ENCODE assay signal across 8 cellular contexts in the genomic region with DNA sequence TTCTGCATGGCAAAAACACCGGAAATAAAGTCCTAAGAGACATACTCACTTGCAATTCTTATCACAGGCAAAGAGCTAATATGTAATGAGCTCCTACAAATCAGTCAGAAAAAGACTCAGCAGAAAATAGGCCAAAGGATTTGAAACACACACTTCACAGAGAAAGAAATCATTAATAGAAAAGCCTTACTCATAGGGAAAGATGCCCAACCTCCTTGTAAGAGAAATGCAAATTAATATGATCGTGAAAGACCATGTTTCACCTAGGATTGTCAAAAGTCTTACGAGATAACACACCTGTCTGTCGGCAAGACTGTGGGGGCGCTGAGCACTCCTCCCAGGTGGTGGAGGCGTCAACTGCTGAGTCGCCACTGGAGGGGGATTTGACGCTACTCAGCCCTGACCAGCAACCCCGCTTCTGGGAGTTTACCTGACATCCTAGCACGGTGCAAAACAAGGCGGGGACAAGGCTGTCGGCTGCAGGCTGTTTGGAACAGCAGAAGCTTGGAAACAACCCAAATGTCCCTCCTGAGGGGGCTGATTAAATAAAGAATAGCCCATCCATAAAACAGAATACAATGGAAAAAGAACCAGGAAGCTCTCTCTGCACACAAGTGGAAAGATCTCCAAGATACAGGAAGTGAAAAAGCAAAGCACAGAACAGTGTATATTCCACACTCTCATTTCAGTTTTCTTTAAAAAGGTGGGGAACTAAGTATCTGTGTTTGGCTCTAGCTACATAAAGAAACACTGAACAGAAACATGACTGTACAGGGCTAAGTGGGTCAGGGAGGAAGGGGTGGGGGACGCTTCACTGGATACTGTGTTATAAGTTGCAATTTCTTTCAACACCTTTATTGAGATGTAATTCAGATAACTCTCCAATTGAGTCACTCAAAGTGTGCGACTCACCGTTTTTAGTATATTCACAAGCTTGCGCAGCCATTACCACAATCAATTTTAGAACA. TPM values are rescaled to one million over a fixed set of nuclear protein-coding genes. Genes with fewer than 3 reads are reported as not detected.
DNase-seq lines count a peak whose midpoint lies in the region; ATAC-seq and TF ChIP-seq lines count a peak whose summit lies in the region.

No MANE protein-coding gene starts in this region.

- 27% methylated on average over 16 of the region's 16 CpGs for WGBS in right cardiac atrium

- peak overlapping the region; percentile 82 for H3K27ac Mint-ChIP-seq in HFFc6
- H3K27ac Mint-ChIP-seq in activated naive CD8-positive, alpha-beta T cell, result peak overlapping the region; percentile 72

- peak; percentile 21; the same call in 1 of the 2 replicates for TF ChIP-seq CTCF in HFFc6 (IDR thresholded peaks at IDR 0.05)

- H3K27me3 ChIP-seq in right cardiac atrium (ENCODE audit: control insufficient read depth, insufficient read depth), result no peaks in the 10 kb centered on the region

- H3K4me3 Mint-ChIP-seq in HFFc6, result peak overlapping the region; percentile 22
- no peak overlapping the region for H3K4me3 Mint-ChIP-seq in activated naive CD8-positive, alpha-beta T cell

- H3K4me3 ChIP-seq in right cardiac atrium (ENCODE audit: low read length), result no peak overlapping the region

- H3K27me3 Mint-ChIP-seq in HFFc6 (ENCODE audit: insufficient read depth), result peaks cover 10% of the 10 kb centered on the region
- no peaks in the 10 kb centered on the region for H3K27me3 Mint-ChIP-seq in activated naive CD8-positive, alpha-beta T cell

- no peak for DNase-seq in HFFc6
- peak; percentile 69 for DNase-seq in NCI-H2029 (lab: John Stamatoyannopoulos, UW)
- DNase-seq in right cardiac atrium, result peak in 1 of 3 donors; percentile 58
- peak; percentile 43 for DNase-seq in stimulated activated CD4-positive, alpha-beta T cell treated with anti-CD3 and anti-CD28 coated beads, Interleukin-4, amount 100 ng/mL, for 1 hour
- no peak for DNase-seq in DMS 273 treated with DMSO at 0.1 percent for 48 hours (lab: John Stamatoyannopoulos, UW)
- no peak for DNase-seq in NCI-H82 (lab: John Stamatoyannopoulos, UW)

- peak; percentile 85 for ATAC-seq in GM18511 (IDR thresholded peaks at IDR 0.05; ENCODE audit: unreplicated experiment)
- peak in 1 of 2 donors; percentile 23 for ATAC-seq in right cardiac atrium

- peak overlapping the region; percentile 88 for H3K27ac ChIP-seq in right cardiac atrium (ENCODE audit: low read length)

- H3K9me3 ChIP-seq in right cardiac atrium (ENCODE audit: control insufficient read depth, low read length), result no peaks in the 10 kb centered on the region

- H3K4me1 Mint-ChIP-seq in HFFc6 (ENCODE audit: low read depth), result peaks cover 61% of the 10 kb centered on the region
- peaks cover 21% of the 10 kb centered on the region for H3K4me1 Mint-ChIP-seq in activated naive CD8-positive, alpha-beta T cell (ENCODE audit: low read depth)

- intact Hi-C loops in right cardiac atrium (cut with DNase I), result no loop called here

- peaks cover 51% of the 10 kb centered on the region for H3K36me3 Mint-ChIP-seq in HFFc6 (ENCODE audit: low read depth)
- peaks cover 2% of the 10 kb centered on the region for H3K36me3 Mint-ChIP-seq in activated naive CD8-positive, alpha-beta T cell

- H3K4me1 ChIP-seq in right cardiac atrium (ENCODE audit: control insufficient read depth, insufficient read depth, low read length), result peaks cover 35% of the 10 kb centered on the region

- H3K9me3 Mint-ChIP-seq in HFFc6, result no peaks in the 10 kb centered on the region
- no peaks in the 10 kb centered on the region for H3K9me3 Mint-ChIP-seq in activated naive CD8-positive, alpha-beta T cell (ENCODE audit: low read depth)

RNA-seq across cellular contexts. Expression of a gene that starts 11.5 kb away (rescaled TPM):
- total RNA-seq in HFFc6 (2021; fragmentation: NEBNext Ultra II Directional; extraction: Animal tissue kit (Norgen Biotek cat#: 25700)), result 100 to 1,000 TPM; 166 to 184 (median 172) TPM
- 10 to 100 TPM; 69.7 to 88.6 (median 81.0) TPM for total RNA-seq in right cardiac atrium
- polyA plus RNA-seq in right cardiac atrium, result 76.3 TPM

RNA-seq across cellular contexts. Expression of a gene that starts 33.0 kb away (rescaled TPM):
- total RNA-seq in HFFc6 (2021; fragmentation: NEBNext Ultra II Directional; extraction: Animal tissue kit (Norgen Biotek cat#: 25700)), result 100 to 1,000 TPM; 104 to 125 (median 111) TPM
- 10 to 100 TPM; 48.2 to 55.8 (median 49.5) TPM for total RNA-seq in right cardiac atrium
- polyA plus RNA-seq in right cardiac atrium, result 32.2 TPM

Comparison
In these comparisons a context has a peak if more than half of its experiments do, and no peak if none do; other contexts are left out.
1. DNase-seq: peak in NCI-H2029 (single experiment) and stimulated activated CD4-positive, alpha-beta T cell treated with anti-CD3 and anti-CD28 coated beads, Interleukin-4, amount 100 ng/mL, for 1 hour (single experiment); none in HFFc6 (single experiment), DMS 273 treated with DMSO at 0.1 percent for 48 hours (single experiment) and NCI-H82 (single experiment).